In genomic region chr3:46982581-46982980, GRCh38 we compare ENCODE assay signal across 13 cellular contexts. TPM values are rescaled to one million over a fixed set of nuclear protein-coding genes. Genes with fewer than 3 reads are reported as not detected.
A peak's percentile ranks its signal among the peaks of the same experiment; 100 is the strongest.
DNase-seq lines count a peak whose midpoint lies in the region; ATAC-seq and TF ChIP-seq lines count a peak whose summit lies in the region.
"Had no signal": no experiment of that assay in that cellular context is flagged by ENCODE, and none has a peak within 500 bp of the region (broad histone marks: within the 10 kb centered on the region; RNA-seq: fewer than 3 reads in every experiment).

No MANE protein-coding gene starts in this region.

- H3K4me3 ChIP-seq in lower lobe of right lung (no peak overlapping the region), transverse colon (no peak overlapping the region)
- H3K4me3 ChIP-seq: SJSA1 had no signal

- H3K27ac Mint-ChIP-seq in activated naive CD8-positive, alpha-beta T cell, result peak overlapping the region; percentile 42
- no peak overlapping the region for H3K27ac Mint-ChIP-seq in activated naive CD8-positive, alpha-beta T cell treated with anti-CD3 and anti-CD28 coated beads for 36 hours
- peak overlapping the region; percentile 77 for H3K27ac Mint-ChIP-seq in activated T-helper 1 cell treated with anti-CD3 and anti-CD28 coated beads, Interleukin-12 subunit alpha, Interleukin-12 subunit beta, Interleukin-2, Interleukin-4 antibody, amounts not matched to agents 30 ng/mL and 10 ng/mL and 1 ng/mL, durations not matched to agents 14 hours and 24 hours and 36 hours

- 57% methylated on average over 2 of the region's 2 CpGs; no CpG with 5 or more reads in 1 of the 2 donors for WGBS in transverse colon (ENCODE audit: low coverage in 1 of 2), 2 donors

- peaks cover 63% of the 10 kb centered on the region for H3K4me1 Mint-ChIP-seq in activated naive CD8-positive, alpha-beta T cell (ENCODE audit: low read depth)
- peaks cover 48% of the 10 kb centered on the region for H3K4me1 Mint-ChIP-seq in activated naive CD8-positive, alpha-beta T cell treated with anti-CD3 and anti-CD28 coated beads for 36 hours
- peaks cover 70% of the 10 kb centered on the region for H3K4me1 Mint-ChIP-seq in activated T-helper 1 cell treated with anti-CD3 and anti-CD28 coated beads, Interleukin-12 subunit alpha, Interleukin-12 subunit beta, Interleukin-2, Interleukin-4 antibody, amounts not matched to agents 30 ng/mL and 10 ng/mL and 1 ng/mL, durations not matched to agents 14 hours and 24 hours and 36 hours (ENCODE audit: low read depth)

- intact Hi-C loops in activated T-helper 1 cell treated with anti-CD3 and anti-CD28 coated beads, Interleukin-12 subunit alpha, Interleukin-12 subunit beta, Interleukin-2, Interleukin-4 antibody, amounts not matched to agents 30 ng/mL and 10 ng/mL and 1 ng/mL, durations not matched to agents 14 hours and 24 hours and 36 hours (cut with micrococcal nuclease), result no loop called here
- intact Hi-C loops in lower lobe of right lung (cut with DNase I), result no loop called here
- intact Hi-C loops in transverse colon (cut with DNase I; ENCODE audit: low total_unique reads), result no loop called here

- H3K27me3 ChIP-seq in lower lobe of right lung (ENCODE audit: low read depth) (no peaks in the 10 kb centered on the region), transverse colon (no peaks in the 10 kb centered on the region)
- H3K27me3 ChIP-seq: SJSA1 had no signal

- H3K27me3 Mint-ChIP-seq in activated naive CD8-positive, alpha-beta T cell, result no peaks in the 10 kb centered on the region
- H3K27me3 Mint-ChIP-seq in activated naive CD8-positive, alpha-beta T cell treated with anti-CD3 and anti-CD28 coated beads for 36 hours, result no peaks in the 10 kb centered on the region
- no peaks in the 10 kb centered on the region for H3K27me3 Mint-ChIP-seq in activated T-helper 1 cell treated with anti-CD3 and anti-CD28 coated beads, Interleukin-12 subunit alpha, Interleukin-12 subunit beta, Interleukin-2, Interleukin-4 antibody, amounts not matched to agents 30 ng/mL and 10 ng/mL and 1 ng/mL, durations not matched to agents 14 hours and 24 hours and 36 hours (ENCODE audit: insufficient read depth)

- ATAC-seq in lower lobe of right lung (no peak), HG03095 (IDR thresholded peaks at IDR 0.05; ENCODE audit: unreplicated experiment) (no peak), GM18498 (IDR thresholded peaks at IDR 0.05; ENCODE audit: unreplicated experiment) (no peak)

- H3K4me3 Mint-ChIP-seq in activated naive CD8-positive, alpha-beta T cell, result peak overlapping the region; percentile 4
- H3K4me3 Mint-ChIP-seq in activated naive CD8-positive, alpha-beta T cell treated with anti-CD3 and anti-CD28 coated beads for 36 hours, result no peak overlapping the region
- H3K4me3 Mint-ChIP-seq in activated T-helper 1 cell treated with anti-CD3 and anti-CD28 coated beads, Interleukin-12 subunit alpha, Interleukin-12 subunit beta, Interleukin-2, Interleukin-4 antibody, amounts not matched to agents 30 ng/mL and 10 ng/mL and 1 ng/mL, durations not matched to agents 14 hours and 24 hours and 36 hours, result peak overlapping the region; percentile 27

- DNase-seq in activated naive CD8-positive, alpha-beta T cell treated with anti-CD3 and anti-CD28 coated beads for 36 hours, result no peak
- no peak for DNase-seq in activated T-helper 1 cell treated with anti-CD3 and anti-CD28 coated beads, Interleukin-12 subunit alpha, Interleukin-12 subunit beta, Interleukin-2, Interleukin-4 antibody, amounts not matched to agents 30 ng/mL and 10 ng/mL and 1 ng/mL, durations not matched to agents 14 hours and 24 hours and 36 hours (ENCODE audit: low spot score)
- peak; percentile 20 for DNase-seq in lower lobe of right lung
- no peak for DNase-seq in transverse colon
- DNase-seq in GM03348 (ENCODE audit: low spot score), result no peak
- DNase-seq: activated CD4-positive, alpha-beta T cell treated with anti-CD3 and anti-CD28 coated beads for 1 hour; glutamatergic neuron; NCI-H1092; NCI-H524 treated with DMSO at 0.1 percent for 48 hours had no signal

- no peak for TF ChIP-seq POLR2A in transverse colon (IDR thresholded peaks at IDR 0.05)

- TF ChIP-seq CTCF in lower lobe of right lung (IDR thresholded peaks at IDR 0.05) (no peak), transverse colon (IDR thresholded peaks at IDR 0.05) (no peak)

- H3K4me1 ChIP-seq in lower lobe of right lung (peaks cover 75% of the 10 kb centered on the region), transverse colon (peaks cover 22 to 69% (median 60%) of the 10 kb centered on the region in 4 donors)

- no peaks in the 10 kb centered on the region for H3K36me3 Mint-ChIP-seq in activated naive CD8-positive, alpha-beta T cell
- peaks cover 10% of the 10 kb centered on the region for H3K36me3 Mint-ChIP-seq in activated naive CD8-positive, alpha-beta T cell treated with anti-CD3 and anti-CD28 coated beads for 36 hours
- H3K36me3 Mint-ChIP-seq in activated T-helper 1 cell treated with anti-CD3 and anti-CD28 coated beads, Interleukin-12 subunit alpha, Interleukin-12 subunit beta, Interleukin-2, Interleukin-4 antibody, amounts not matched to agents 30 ng/mL and 10 ng/mL and 1 ng/mL, durations not matched to agents 14 hours and 24 hours and 36 hours (ENCODE audit: low read depth), result peaks cover 7% of the 10 kb centered on the region

- TF ChIP-seq EP300 in transverse colon (IDR thresholded peaks at IDR 0.05; ENCODE audit: low read depth), result no peak

- H3K9me3 ChIP-seq in lower lobe of right lung (no peaks in the 10 kb centered on the region), transverse colon (no peaks in the 10 kb centered on the region)
- H3K9me3 ChIP-seq: SJSA1 had no signal

- H3K36me3 ChIP-seq in lower lobe of right lung, result peaks cover 3% of the 10 kb centered on the region
- no peaks in the 10 kb centered on the region for H3K36me3 ChIP-seq in transverse colon
- H3K36me3 ChIP-seq: SJSA1 had no signal

- in situ Hi-C loops in transverse colon (cut with MboI; ENCODE audit: low pct_ligation_motif_present in 1 of 4, low pct_unique_long_range_greater_than_20kb in 1 of 4, low sequenced_read_pairs in 3 of 4), result loop anchor here in 1 of 4 donors (10.0 kb wide), 1 partner anchor 48 kb away; no protein-coding TSS in a partner anchor

- H3K9me3 Mint-ChIP-seq in activated naive CD8-positive, alpha-beta T cell (ENCODE audit: low read depth), result no peaks in the 10 kb centered on the region
- no peaks in the 10 kb centered on the region for H3K9me3 Mint-ChIP-seq in activated naive CD8-positive, alpha-beta T cell treated with anti-CD3 and anti-CD28 coated beads for 36 hours
- H3K9me3 Mint-ChIP-seq in activated T-helper 1 cell treated with anti-CD3 and anti-CD28 coated beads, Interleukin-12 subunit alpha, Interleukin-12 subunit beta, Interleukin-2, Interleukin-4 antibody, amounts not matched to agents 30 ng/mL and 10 ng/mL and 1 ng/mL, durations not matched to agents 14 hours and 24 hours and 36 hours, result no peaks in the 10 kb centered on the region

- H3K27ac ChIP-seq in lower lobe of right lung (peak overlapping the region; percentile 91), transverse colon (peak overlapping the region; percentile 84 to 94 (median 92))
- H3K27ac ChIP-seq: SJSA1 had no signal

RNA-seq across cellular contexts. Expression of gene NBEAL2, which starts 3.1 kb away (rescaled TPM):
- 10 to 100 TPM; 63.1 to 67.4 TPM for total RNA-seq in activated naive CD8-positive, alpha-beta T cell treated with anti-CD3 and anti-CD28 coated beads for 36 hours
- total RNA-seq in activated T-helper 1 cell treated with anti-CD3 and anti-CD28 coated beads, Interleukin-12 subunit alpha, Interleukin-12 subunit beta, Interleukin-2, Interleukin-4 antibody, amounts not matched to agents 30 ng/mL and 10 ng/mL and 1 ng/mL, durations not matched to agents 14 hours and 24 hours and 36 hours, result 118 and 119 TPM in 2 replicates
- total RNA-seq in lower lobe of right lung (97.0 TPM), transverse colon (100 to 1,000 TPM in 2 of 4 donors, 10 to 100 TPM in 2; 81.1 to 163 (median 122) TPM)

RNA-seq across cellular contexts. Expression of gene CCDC12, which starts 6.0 kb away (rescaled TPM):
- 10 to 100 TPM; 48.8 to 55.4 TPM for total RNA-seq in activated naive CD8-positive, alpha-beta T cell treated with anti-CD3 and anti-CD28 coated beads for 36 hours
- total RNA-seq in activated T-helper 1 cell treated with anti-CD3 and anti-CD28 coated beads, Interleukin-12 subunit alpha, Interleukin-12 subunit beta, Interleukin-2, Interleukin-4 antibody, amounts not matched to agents 30 ng/mL and 10 ng/mL and 1 ng/mL, durations not matched to agents 14 hours and 24 hours and 36 hours, result 68.7 and 69.1 TPM in 2 replicates
- total RNA-seq in lower lobe of right lung, result 42.9 TPM
- 10 to 100 TPM; 50.1 to 72.9 (median 53.0) TPM for total RNA-seq in transverse colon
